Comparison of ENCODE assay signal across 19 cellular contexts in genomic region chr12:66902020-66902419, GRCh38.
"Had no signal": no experiment of that assay in that cellular context is flagged by ENCODE, and none has a peak within 500 bp of the region (broad histone marks: within the 10 kb centered on the region; RNA-seq: fewer than 3 reads in every experiment).

No MANE protein-coding gene starts in this region.

- H3K4me3 Mint-ChIP-seq: neural crest cell; stimulated activated naive B cell treated with anti-CD40 and anti-IgM and Interleukin-4, amounts not matched to agents 10 μg/mL and 1 μg/mL and 100 μg/mL, for 72 hours had no signal

- H3K9me3 ChIP-seq: heart left ventricle, sigmoid colon, testis, tibial nerve, upper lobe of right lung, vagina had no signal

- H3K4me3 ChIP-seq: dorsolateral prefrontal cortex, heart left ventricle, sigmoid colon, skin epidermis, testis, tibial nerve, upper lobe of right lung, vagina had no signal

- DNase-seq: dorsolateral prefrontal cortex; effector CD8-positive, alpha-beta T cell; heart left ventricle; hippocampal formation; kidney glomerular epithelial cell; naive thymus-derived CD8-positive, alpha-beta T cell; posterior cingulate gyrus; sigmoid colon; stimulated activated CD4-positive, alpha-beta T cell treated with anti-CD3 and anti-CD28 coated beads, Interleukin-2, amount 100 ng/mL, for 24 hours; stimulated activated CD4-positive, alpha-beta T cell treated with anti-CD3 and anti-CD28 coated beads, Interleukin-4, amount 100 ng/mL, for 4 hours; stimulated activated naive B cell treated with anti-CD40 and anti-IgM and Interleukin-4, amounts not matched to agents 10 μg/mL and 1 μg/mL and 100 μg/mL, for 72 hours; stimulated activated naive CD8-positive, alpha-beta T cell treated with anti-CD3 and anti-CD28 coated beads, Interleukin-15, amount 100 ng/mL, for 72 hours; testis; upper lobe of right lung had no signal

- H3K9me3 Mint-ChIP-seq: naive thymus-derived CD8-positive, alpha-beta T cell; neural crest cell; stimulated activated naive B cell treated with anti-CD40 and anti-IgM and Interleukin-4, amounts not matched to agents 10 μg/mL and 1 μg/mL and 100 μg/mL, for 72 hours; stimulated activated naive CD8-positive, alpha-beta T cell treated with anti-CD3 and anti-CD28 coated beads, Interleukin-15, amount 100 ng/mL, for 72 hours had no signal

- H3K27ac ChIP-seq: dorsolateral prefrontal cortex, heart left ventricle, sigmoid colon, skin epidermis, testis, tibial nerve, upper lobe of right lung, vagina had no signal

- H3K4me1 ChIP-seq: testis, upper lobe of right lung, vagina had no signal

- H3K36me3 ChIP-seq: heart left ventricle, sigmoid colon, tibial nerve, upper lobe of right lung, vagina had no signal

- H3K27me3 Mint-ChIP-seq: naive thymus-derived CD8-positive, alpha-beta T cell; stimulated activated naive B cell treated with anti-CD40 and anti-IgM and Interleukin-4, amounts not matched to agents 10 μg/mL and 1 μg/mL and 100 μg/mL, for 72 hours; stimulated activated naive CD8-positive, alpha-beta T cell treated with anti-CD3 and anti-CD28 coated beads, Interleukin-15, amount 100 ng/mL, for 72 hours had no signal

- H3K27me3 ChIP-seq: dorsolateral prefrontal cortex, heart left ventricle, sigmoid colon, testis, tibial nerve, upper lobe of right lung, vagina had no signal

- ATAC-seq: esophagus mucosa, heart left ventricle, upper lobe of right lung had no signal
